8 cellular contexts compared by ENCODE assay signal in the genomic region with DNA sequence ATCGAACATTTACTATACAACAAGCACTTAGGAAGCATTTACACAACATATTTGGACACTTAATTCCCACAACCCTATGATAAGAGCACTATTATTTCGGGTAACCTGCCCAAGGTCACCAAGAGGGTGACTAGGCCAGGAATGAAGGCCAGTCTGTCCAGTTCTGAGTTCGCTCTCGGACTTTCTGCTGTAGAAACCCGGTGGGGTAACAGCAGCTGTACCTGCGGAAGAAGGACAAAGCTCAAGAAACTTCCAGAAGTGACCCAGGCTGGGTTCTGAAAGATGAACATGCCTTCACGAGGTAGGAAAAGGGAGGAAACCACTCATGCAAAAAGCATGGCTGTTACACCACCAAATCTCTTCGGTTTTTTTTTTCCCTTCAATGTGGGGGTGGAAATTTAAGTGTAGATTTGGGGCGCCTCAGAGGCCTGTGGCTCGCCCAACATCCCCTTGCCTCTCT. TPM values are rescaled to one million over a fixed set of nuclear protein-coding genes. Genes with fewer than 3 reads are reported as not detected.
DNase-seq lines count a peak whose midpoint lies in the region; ATAC-seq and TF ChIP-seq lines count a peak whose summit lies in the region.

No MANE protein-coding gene starts in this region.

- H3K4me1 ChIP-seq in iPS-18a (ENCODE audit: control insufficient read depth, low read depth, low read length) = no peaks in the 10 kb centered on the region

- H3K9me3 ChIP-seq in iPS-18a (ENCODE audit: control insufficient read depth, low read depth, low read length) = no peaks in the 10 kb centered on the region

- ATAC-seq in activated T-cell treated with anti-CD3 and anti-CD28 coated beads, Interleukin-2, amount 50 U/mL, for 72 hours (replicated peaks in 1 of 2) = no peak
- ATAC-seq in stimulated activated naive B cell treated with anti-CD40 and anti-IgM and Interleukin-4, amounts not matched to agents 10 μg/mL and 1 μg/mL and 100 μg/mL, for 72 hours (replicated peaks) = peak in 1 of 2 donors; percentile 1

- peak overlapping the region; percentile 95 for H3K27ac Mint-ChIP-seq in activated T-cell treated with anti-CD3 and anti-CD28 coated beads, Interleukin-2, amount 50 U/mL, for 72 hours
- H3K27ac Mint-ChIP-seq in stimulated activated naive B cell treated with anti-CD40 and anti-IgM and Interleukin-4, amounts not matched to agents 10 μg/mL and 1 μg/mL and 100 μg/mL, for 72 hours = peak overlapping the region; percentile 98

- H3K4me1 Mint-ChIP-seq in activated T-cell treated with anti-CD3 and anti-CD28 coated beads, Interleukin-2, amount 50 U/mL, for 72 hours (ENCODE audit: low read depth) = peaks cover 18% of the 10 kb centered on the region
- H3K4me1 Mint-ChIP-seq in stimulated activated naive B cell treated with anti-CD40 and anti-IgM and Interleukin-4, amounts not matched to agents 10 μg/mL and 1 μg/mL and 100 μg/mL, for 72 hours = peaks cover 6 to 11% of the 10 kb centered on the region in 2 donors

- H3K36me3 ChIP-seq in iPS-18a (ENCODE audit: control insufficient read depth, low read depth, low read length) = no peaks in the 10 kb centered on the region

- H3K9me3 Mint-ChIP-seq in activated T-cell treated with anti-CD3 and anti-CD28 coated beads, Interleukin-2, amount 50 U/mL, for 72 hours = no peaks in the 10 kb centered on the region
- no peaks in the 10 kb centered on the region for H3K9me3 Mint-ChIP-seq in stimulated activated naive B cell treated with anti-CD40 and anti-IgM and Interleukin-4, amounts not matched to agents 10 μg/mL and 1 μg/mL and 100 μg/mL, for 72 hours

- H3K27me3 Mint-ChIP-seq in activated T-cell treated with anti-CD3 and anti-CD28 coated beads, Interleukin-2, amount 50 U/mL, for 72 hours (ENCODE audit: low read depth) = no peaks in the 10 kb centered on the region
- H3K27me3 Mint-ChIP-seq in stimulated activated naive B cell treated with anti-CD40 and anti-IgM and Interleukin-4, amounts not matched to agents 10 μg/mL and 1 μg/mL and 100 μg/mL, for 72 hours = peaks cover 3 to 9% of the 10 kb centered on the region in 2 donors

- in situ Hi-C loops in GM13976 (cut with MboI; ENCODE audit: low sequenced_read_pairs, unreplicated experiment) = no loop called here

- no peaks in the 10 kb centered on the region for H3K36me3 Mint-ChIP-seq in activated T-cell treated with anti-CD3 and anti-CD28 coated beads, Interleukin-2, amount 50 U/mL, for 72 hours (ENCODE audit: insufficient read depth in 2 of 2)
- H3K36me3 Mint-ChIP-seq in stimulated activated naive B cell treated with anti-CD40 and anti-IgM and Interleukin-4, amounts not matched to agents 10 μg/mL and 1 μg/mL and 100 μg/mL, for 72 hours = no peaks in the 10 kb centered on the region

- H3K4me3 ChIP-seq in iPS-18a (ENCODE audit: low read length) = peak overlapping the region; percentile 57

- TF ChIP-seq CTCF in GM20000 (IDR thresholded peaks at IDR 0.05; ENCODE audit: extremely low read depth, missing control alignments) (no peak), GM13976 (IDR thresholded peaks at IDR 0.05; ENCODE audit: borderline replicate concordance, control extremely low read depth, extremely low read depth, insufficient read depth, missing control alignments) (no peak)

- peak overlapping the region; percentile 45 for H3K9ac ChIP-seq in iPS-18a (ENCODE audit: low read length)

- no peaks in the 10 kb centered on the region for H3K27me3 ChIP-seq in iPS-18a (ENCODE audit: control insufficient read depth, insufficient read depth, low read length)

- H3K4me3 Mint-ChIP-seq in activated T-cell treated with anti-CD3 and anti-CD28 coated beads, Interleukin-2, amount 50 U/mL, for 72 hours = peak overlapping the region; percentile 92 to 94
- H3K4me3 Mint-ChIP-seq in stimulated activated naive B cell treated with anti-CD40 and anti-IgM and Interleukin-4, amounts not matched to agents 10 μg/mL and 1 μg/mL and 100 μg/mL, for 72 hours = peak overlapping the region; percentile 90 to 93

- DNase-seq in DMS 273 (lab: John Stamatoyannopoulos, UW; ENCODE audit: unreplicated experiment) = peak; percentile 55
- no peak for DNase-seq in DMS 273 treated with DMSO at 0.1 percent for 48 hours (lab: John Stamatoyannopoulos, UW)
- no peak for DNase-seq in activated T-cell treated with anti-CD3 and anti-CD28 coated beads, Interleukin-2, amount 50 U/mL, for 72 hours
- DNase-seq in stimulated activated naive B cell treated with anti-CD40 and anti-IgM and Interleukin-4, amounts not matched to agents 10 μg/mL and 1 μg/mL and 100 μg/mL, for 72 hours = no peak
- no peak for DNase-seq in GM20000 (ENCODE audit: low spot score)
- DNase-seq in GM13976 (ENCODE audit: low spot score) = no peak
- no peak for DNase-seq in activated CD4-positive, alpha-beta T cell treated with anti-CD3 and anti-CD28 coated beads for 48 hours

- H3K27ac ChIP-seq in iPS-18a (ENCODE audit: low read length) = no peak overlapping the region

RNA-seq across cellular contexts. Expression of a gene that starts 10.8 kb away (rescaled TPM):
- not detected for total RNA-seq in activated T-cell treated with anti-CD3 and anti-CD28 coated beads, Interleukin-2, amount 50 U/mL, for 72 hours

RNA-seq across cellular contexts. Expression of a gene that starts 14.7 kb away (rescaled TPM):
- total RNA-seq in activated T-cell treated with anti-CD3 and anti-CD28 coated beads, Interleukin-2, amount 50 U/mL, for 72 hours = 1 to 10 TPM; 4.2 to 4.9 TPM

RNA-seq across cellular contexts. Expression of a gene that starts 23.8 kb away (rescaled TPM):
- 1,000 to 10,000 TPM; 1,839 to 2,627 TPM for total RNA-seq in activated T-cell treated with anti-CD3 and anti-CD28 coated beads, Interleukin-2, amount 50 U/mL, for 72 hours

RNA-seq across cellular contexts. Expression of a gene that starts 25.1 kb away (rescaled TPM):
- total RNA-seq in activated T-cell treated with anti-CD3 and anti-CD28 coated beads, Interleukin-2, amount 50 U/mL, for 72 hours = 1,000 to 10,000 TPM; 3,117 to 4,201 TPM

RNA-seq across cellular contexts. Expression of a gene that starts 51.3 kb away (rescaled TPM):
- 10 to 100 TPM; 80.5 to 89.6 TPM for total RNA-seq in activated T-cell treated with anti-CD3 and anti-CD28 coated beads, Interleukin-2, amount 50 U/mL, for 72 hours
